ENCODE assay signal across 26 cellular contexts in the genomic region with DNA sequence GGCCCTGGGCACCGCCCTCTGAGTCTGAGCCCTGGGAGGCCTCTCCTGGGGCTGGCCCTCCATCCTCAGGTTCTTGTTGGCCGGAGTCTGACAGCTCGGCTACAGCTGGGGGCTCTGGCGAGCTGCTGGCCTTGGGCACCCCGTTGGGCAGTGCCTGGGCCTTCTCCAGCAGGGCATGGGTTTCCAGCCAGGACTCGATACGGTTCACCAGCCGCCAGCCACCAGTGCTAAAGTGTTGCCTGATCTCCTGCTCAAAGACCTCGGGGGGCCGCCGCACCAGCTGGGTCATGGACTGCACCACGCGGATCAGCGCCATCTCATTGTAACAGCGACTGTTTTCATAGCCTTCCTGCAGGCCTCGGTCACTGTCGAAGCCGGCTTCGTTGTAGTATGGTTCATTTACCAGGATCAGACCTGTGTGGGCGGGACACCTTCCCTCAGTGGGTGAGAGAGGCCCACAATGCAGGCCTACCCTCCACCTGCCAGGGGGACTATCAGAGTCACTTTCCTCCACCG. TPM values are rescaled to one million over a fixed set of nuclear protein-coding genes. Genes with fewer than 3 reads are reported as not detected.
DNase-seq lines count a peak whose midpoint lies in the region; ATAC-seq, FAIRE-seq and TF ChIP-seq lines count a peak whose summit lies in the region.
"Had no signal": no experiment of that assay in that cellular context is flagged by ENCODE, and none has a peak within 500 bp of the region (broad histone marks: within the 10 kb centered on the region; RNA-seq: fewer than 3 reads in every experiment).

No MANE protein-coding gene starts in this region.

- TF ChIP-seq RAD21 in Ishikawa (IDR thresholded peaks at IDR 0.05; ENCODE audit: low read depth) = no peak; the same call in 1 of the 2 replicates
- no peak for TF ChIP-seq RAD21 in H1 (IDR thresholded peaks at IDR 0.05 in 1 of 2, conservative IDR thresholded peaks at IDR 0.05 in 1 of 2; ENCODE audit: low read depth in 2 of 2, low read length in 2 of 2)

- POLR2A ChIA-PET in HEK293 (lab: Yijun Ruan, JAX) (no interaction called here), H1 (lab: Charles Lee; ENCODE audit: partially characterized antibody) (no interaction called here)

- no peak overlapping the region for H3K4ac ChIP-seq in H1 (replicated peaks; ENCODE audit: insufficient read length, low read depth, low read length)

- no peaks in the 10 kb centered on the region; the same call in 1 of the 2 replicates for H3K23me2 ChIP-seq in H1 (ENCODE audit: low read depth, low read length)

- H4K20me1 ChIP-seq in H1 (replicated peaks in 1 of 2; ENCODE audit: control insufficient read depth in 1 of 2, insufficient read depth in 2 of 2, low read length in 2 of 2) = peaks cover 0 to 5% of the 10 kb centered on the region in 2 experiments
- H4K20me1 ChIP-seq in osteoblast (ENCODE audit: insufficient read depth, low read length) = peaks cover 25% of the 10 kb centered on the region

- 90% methylated on average over 21 of the region's 21 CpGs; no CpG with 5 or more reads in 1 of the 2 experiments for WGBS in H1 (ENCODE audit: extremely low coverage in 1 of 2, insufficient coverage in 1 of 2, insufficient read length in 1 of 2, insufficient replicate concordance in 2 of 2, low coverage in 1 of 2, low lambda C conversion rate in 2 of 2, missing lambda C conversion rate in 1 of 2), 2 experiments

- TF ChIP-seq EP300 in Ishikawa (IDR thresholded peaks at IDR 0.05; ENCODE audit: borderline replicate concordance) = no peak
- TF ChIP-seq EP300 in H1 (IDR thresholded peaks at IDR 0.05; ENCODE audit: borderline replicate concordance in 1 of 2, low read depth in 2 of 2, low read length in 2 of 2) = no peak

- no peak for ATAC-seq in HG03521 (IDR thresholded peaks at IDR 0.05; ENCODE audit: unreplicated experiment)

- H2BK20ac ChIP-seq in H1 (ENCODE audit: low read length) = no peak overlapping the region

- H2BK120ac ChIP-seq in H1 (replicated peaks; ENCODE audit: low read depth, low read length) = no peak overlapping the region

- DNase-seq in H1 (ENCODE audit: low read depth in 1 of 2, low spot score in 2 of 2) (no peak), osteoblast (ENCODE audit: insufficient read length, low spot score, missing footprints) (peak; percentile 59), immature natural killer cell (no peak), foreskin fibroblast (no peak)
- DNase-seq: C1 segment of cervical spinal cord; CD4-positive, alpha-beta memory T cell; COR-L47; DMS53; GM23248; HCEC 1CT; Kasumi-1; MV-4-11; NCI-H1105 treated with DMSO at 0.1 percent for 48 hours; NCI-H146; NCI-H2029; NCI-H446; NCI-H524 treated with DMSO at 0.1 percent for 48 hours; NCI-H82; NK-92 treated with Interleukin-12 subunit alpha and Interleukin-12 subunit beta, amount 100 ng/mL, for 24 hours; PC-9; SIG-M5 had no signal

- no peak overlapping the region for H3K4me3 ChIP-seq in HEK293 (ENCODE audit: low read depth, low read length)
- no peak overlapping the region for H3K4me3 ChIP-seq in H1 (ENCODE audit: extremely low read depth in 1 of 4, insufficient read depth in 2 of 4, low read depth in 3 of 4, low read length in 4 of 4)
- H3K4me3 ChIP-seq in osteoblast (ENCODE audit: insufficient read depth, low read length) = no peak overlapping the region
- H3K4me3 ChIP-seq in foreskin fibroblast (ENCODE audit: low read depth in 1 of 2, low read length in 2 of 2) = no peak overlapping the region
- H3K4me3 ChIP-seq: GM23248, PC-9, SK-N-MC had no signal

- H3K27ac ChIP-seq in HEK293 (ENCODE audit: extremely low read depth, low read depth, low read length) = no peak overlapping the region
- no peak overlapping the region for H3K27ac ChIP-seq in H1 (ENCODE audit: low read depth, low read length)
- H3K27ac ChIP-seq in osteoblast (ENCODE audit: low read depth, low read length) = no peak overlapping the region
- H3K27ac ChIP-seq: GM23248, PC-9, SK-N-MC had no signal

- H2AFZ ChIP-seq in H1 (ENCODE audit: low read length) = no peak overlapping the region
- H2AFZ ChIP-seq in osteoblast (ENCODE audit: low read length) = no peak overlapping the region
- H2AFZ ChIP-seq: GM23248, PC-9 had no signal

- H2BK5ac ChIP-seq in H1 (ENCODE audit: low read depth, low read length) = no peak overlapping the region; the same call in 1 of the 2 replicates

- no peaks in the 10 kb centered on the region; the same call in 1 of the 2 replicates for H3K79me1 ChIP-seq in H1 (ENCODE audit: low read depth, low read length)

- no peak overlapping the region for H4K91ac ChIP-seq in H1 (replicated peaks; ENCODE audit: insufficient read length, low read length)

- peaks cover 0 to 3% of the 10 kb centered on the region in 2 donors for H3K4me1 Mint-ChIP-seq in immature natural killer cell

- H2AK5ac ChIP-seq in H1 (ENCODE audit: low read depth, low read length) = no peak overlapping the region

- peaks cover 0 to 12% (median 7%) of the 10 kb centered on the region in 3 donors for H3K36me3 Mint-ChIP-seq in immature natural killer cell

- H3K9me3 ChIP-seq in HEK293 (ENCODE audit: control insufficient read depth, insufficient read depth, low read depth, low read length) (no peaks in the 10 kb centered on the region), H1 (ENCODE audit: insufficient read depth in 2 of 2, low read depth in 1 of 2, low read length in 1 of 2) (no peaks in the 10 kb centered on the region), osteoblast (ENCODE audit: low read depth, low read length) (no peaks in the 10 kb centered on the region)

- H3K79me2 ChIP-seq in H1 (ENCODE audit: control insufficient read depth in 1 of 2, insufficient read depth in 2 of 2, low read length in 2 of 2) (no peaks in the 10 kb centered on the region), osteoblast (ENCODE audit: insufficient read depth, low read length) (peaks cover 19% of the 10 kb centered on the region)

- no peak for FAIRE-seq in H1 (lab: Jason Lieb, UNC)
- FAIRE-seq: HTR-8/SVneo had no signal

- H4K5ac ChIP-seq in H1 (ENCODE audit: insufficient read length, low read depth, low read length) = no peak overlapping the region

- peaks cover 0 to 10% (median 1%) of the 10 kb centered on the region in 4 experiments; a peak in 3 of 7 replicates for H3K27me3 ChIP-seq in H1 (replicated peaks in 1 of 4; ENCODE audit: control insufficient read depth in 3 of 4, extremely low read depth in 1 of 4, insufficient read depth in 3 of 4, low read length in 3 of 4)
- no peaks in the 10 kb centered on the region for H3K27me3 ChIP-seq in osteoblast (ENCODE audit: insufficient read depth, low read length)

- no peaks in the 10 kb centered on the region for H3K9me3 Mint-ChIP-seq in immature natural killer cell
- H3K9me3 Mint-ChIP-seq: CD4-positive, alpha-beta memory T cell had no signal

- H3K36me3 ChIP-seq in HEK293 (ENCODE audit: control insufficient read depth in 2 of 2, insufficient read depth in 1 of 2, low read length in 2 of 2) (peaks cover 3 to 72% of the 10 kb centered on the region in 2 experiments; a peak in 2 of 3 replicates), H1 (ENCODE audit: control insufficient read depth in 2 of 4, insufficient read depth in 4 of 4, low read length in 3 of 4) (peaks cover 13 to 34% (median 22%) of the 10 kb centered on the region in 4 experiments), osteoblast (ENCODE audit: insufficient read depth, low read length) (peaks cover 45% of the 10 kb centered on the region)

- H3K23ac ChIP-seq in H1 (ENCODE audit: insufficient read length) = no peak overlapping the region

- no peak overlapping the region for H3K4me3 Mint-ChIP-seq in immature natural killer cell
- H3K4me3 Mint-ChIP-seq: CD4-positive, alpha-beta memory T cell had no signal

- no peak overlapping the region for H3K18ac ChIP-seq in H1 (ENCODE audit: extremely low read depth, low read length)

- no peak overlapping the region for H3K4me2 ChIP-seq in H1 (ENCODE audit: insufficient read depth in 1 of 2, low read depth in 2 of 2, low read length in 2 of 2)
- H3K4me2 ChIP-seq in osteoblast (ENCODE audit: insufficient read depth, low read length) = no peak overlapping the region
- H3K4me2 ChIP-seq: PC-9 had no signal

- TF ChIP-seq CTCF in HEK293 (tag by site-specific recombination; IDR thresholded peaks at IDR 0.05) (no peak), H1 (IDR thresholded peaks at IDR 0.05; ENCODE audit: control extremely low read depth in 1 of 3, insufficient read depth in 1 of 3, low read depth in 1 of 3, low read length in 3 of 3) (no peak), osteoblast (IDR thresholded peaks at IDR 0.05; ENCODE audit: extremely low read depth, low read depth, low read length) (no peak), foreskin fibroblast (IDR thresholded peaks at IDR 0.05; ENCODE audit: low read depth, low read length) (no peak)

- H3K14ac ChIP-seq in H1 (ENCODE audit: insufficient read length) = no peak overlapping the region

- peaks cover 3 to 5% (median 4%) of the 10 kb centered on the region in 3 donors for H3K27me3 Mint-ChIP-seq in immature natural killer cell (ENCODE audit: low read depth in 3 of 3)
- H3K27me3 Mint-ChIP-seq: CD4-positive, alpha-beta memory T cell had no signal

- H3K56ac ChIP-seq in H1 (replicated peaks; ENCODE audit: insufficient read length, low read depth, low read length) = no peak overlapping the region

- no peak overlapping the region for H3K9ac ChIP-seq in H1 (replicated peaks in 1 of 4; ENCODE audit: extremely low read depth in 1 of 4, low read depth in 3 of 4, low read length in 3 of 4)
- H3K9ac ChIP-seq: GM23248 had no signal

- H3K27ac Mint-ChIP-seq in immature natural killer cell = no peak overlapping the region

- H2BK12ac ChIP-seq in H1 (ENCODE audit: low read depth, low read length) = no peak overlapping the region

- no peak overlapping the region for H2BK15ac ChIP-seq in H1 (ENCODE audit: low read length)

- CTCF ChIA-PET in HEK293 (lab: Yijun Ruan, JAX) (interaction anchor here (0.5 to 3.0 kb wide), 5 partner anchors 13 to 88 kb away, joined by 3 to 13 read pairs (median 3); no protein-coding TSS in a partner anchor), H1 (lab: Charles Lee; ENCODE audit: partially characterized antibody) (interaction anchor here (1.2 to 28.1 kb wide), 8 partner anchors 6 to 89 kb away, joined by 3 to 635 read pairs (median 12); a partner anchor contains a TSS)

- TF ChIP-seq POLR2A in H1 (IDR thresholded peaks at IDR 0.05; ENCODE audit: control extremely low read depth in 1 of 2, low read depth in 2 of 2, low read length in 2 of 2) = no peak

- H4K8ac ChIP-seq in H1 (ENCODE audit: extremely low read depth, insufficient read depth, low read length) = peak overlapping the region; percentile 21

- H3K4me1 ChIP-seq in HEK293 (ENCODE audit: control insufficient read depth, insufficient read depth, low read length) = no peaks in the 10 kb centered on the region
- peaks cover 5 to 18% (median 12%) of the 10 kb centered on the region in 4 experiments for H3K4me1 ChIP-seq in H1 (replicated peaks in 1 of 4; ENCODE audit: control insufficient read depth in 3 of 4, insufficient read depth in 4 of 4, low read length in 3 of 4)
- H3K4me1 ChIP-seq in osteoblast (ENCODE audit: insufficient read depth, low read length) = peaks cover 17% of the 10 kb centered on the region

RNA-seq across cellular contexts. Expression of a gene that starts 6.8 kb away (rescaled TPM):
- total RNA-seq in H1 (2021; fragmentation: NEBNext Ultra II Directional; extraction: Animal tissue kit (Norgen Biotek cat#: 25700)) = 2.4 and 2.6 TPM in 2 replicates
- polyA plus RNA-seq in H1 (2011; rRNA removed) (2.4 and 4.6 TPM in 2 replicates), immature natural killer cell (1 to 10 TPM; 3.3 to 7.6 (median 6.5) TPM)
- 4.0 TPM for polyA plus RNA-seq in H1 (2011; cell fraction: cytosol; rRNA removed)
- polyA plus RNA-seq in H1 (2011; cell fraction: nucleus; rRNA removed) = 6.2 TPM
- polyA plus RNA-seq in H1 (2012, experiment 1 of 2) = 1.3 to 3.1 TPM (median 2.1 TPM) in 4 replicates
- polyA plus RNA-seq in H1 (2012, experiment 2 of 2) = 2.6 TPM
- 1.1 TPM for polyA plus RNA-seq in H1 (2013, experiment 1 of 2)
- 1.2 TPM for polyA plus RNA-seq in H1 (2013, experiment 2 of 2)
- 0.60 and 0.66 TPM in 2 replicates for polyA minus RNA-seq in H1 (2011; rRNA and poly(A)+ RNA removed)
- polyA minus RNA-seq in H1 (2011; cell fraction: cytosol; rRNA and poly(A)+ RNA removed) = not detected
- 0.50 TPM for polyA minus RNA-seq in H1 (2011; cell fraction: nucleus; rRNA and poly(A)+ RNA removed)
- 112 and 142 TPM in 2 replicates for total RNA-seq in osteoblast

RNA-seq across cellular contexts. Expression of a gene that starts 37.5 kb away (rescaled TPM):
- 42.8 and 54.2 TPM in 2 replicates for total RNA-seq in H1 (2021; fragmentation: NEBNext Ultra II Directional; extraction: Animal tissue kit (Norgen Biotek cat#: 25700))
- polyA plus RNA-seq in H1 (2011; rRNA removed) (32.0 and 42.5 TPM in 2 replicates), immature natural killer cell (10 to 100 TPM; 59.8 to 87.6 (median 75.5) TPM)
- polyA plus RNA-seq in H1 (2011; cell fraction: cytosol; rRNA removed) = 51.3 TPM
- 44.8 TPM for polyA plus RNA-seq in H1 (2011; cell fraction: nucleus; rRNA removed)
- polyA plus RNA-seq in H1 (2012, experiment 1 of 2) = 35.8 to 39.2 TPM (median 37.3 TPM) in 4 replicates
- polyA plus RNA-seq in H1 (2012, experiment 2 of 2) = 24.0 TPM
- polyA plus RNA-seq in H1 (2013, experiment 1 of 2) = 23.9 TPM
- 22.1 TPM for polyA plus RNA-seq in H1 (2013, experiment 2 of 2)
- 74.0 and 76.2 TPM in 2 replicates for polyA minus RNA-seq in H1 (2011; rRNA and poly(A)+ RNA removed)
- polyA minus RNA-seq in H1 (2011; cell fraction: cytosol; rRNA and poly(A)+ RNA removed) = 30.1 TPM
- 37.5 TPM for polyA minus RNA-seq in H1 (2011; cell fraction: nucleus; rRNA and poly(A)+ RNA removed)
- 79.6 and 82.2 TPM in 2 replicates for total RNA-seq in osteoblast

Comparison
In these comparisons a context has a peak if more than half of its experiments do, and no peak if none do; other contexts are left out.
1. RNA of a gene that starts 6.8 kb away (total RNA-seq): 112 to 142 TPM in osteoblast; 2.4 to 2.6 TPM in H1; every median in the first group is over 10 times any median in the second.